ENCODE assay signal across 28 cellular contexts in the genomic region with DNA sequence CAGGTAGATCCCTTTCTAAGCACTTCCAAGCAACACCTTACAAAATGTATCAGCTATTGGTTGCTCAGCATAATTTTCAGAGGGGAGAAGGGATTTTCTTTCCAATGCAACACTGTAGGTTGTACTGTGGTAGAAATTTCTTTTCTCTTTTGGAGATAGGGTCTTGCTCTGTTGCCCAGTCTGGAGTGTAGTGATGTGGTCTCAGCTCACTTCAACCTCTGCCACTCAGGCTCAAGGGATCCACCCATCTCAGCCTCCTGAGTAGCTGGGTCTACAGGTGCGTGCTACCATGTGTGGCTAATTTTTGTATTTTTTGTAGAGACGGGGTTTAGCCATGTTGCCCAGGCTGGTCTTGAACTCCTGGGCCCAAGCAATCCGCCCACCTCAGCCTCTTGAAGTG. TPM values are rescaled to one million over a fixed set of nuclear protein-coding genes. Genes with fewer than 3 reads are reported as not detected.
"Had no signal": no experiment of that assay in that cellular context is flagged by ENCODE, and none has a peak within 500 bp of the region (broad histone marks: within the 10 kb centered on the region; RNA-seq: fewer than 3 reads in every experiment).

No MANE protein-coding gene starts in this region.

- H3K4me3 ChIP-seq: body of pancreas had no signal

- H3K9me3 Mint-ChIP-seq: activated naive CD4-positive, alpha-beta T cell treated with anti-CD3 and anti-CD28 coated beads, Interleukin-2, amount 50 U/mL, for 24 hours; T-helper 2 cell treated with Interferon-gamma antibody and Interleukin-4, amounts not matched to agents 5 μg/mL and 100 μg/mL, for 36 hours had no signal

- H3K9me3 ChIP-seq: body of pancreas, SK-N-SH had no signal

- H3K9ac ChIP-seq: SK-N-SH had no signal

- H3K4me3 Mint-ChIP-seq: activated CD8-positive, alpha-beta T cell treated with anti-CD3 and anti-CD28 coated beads, Interleukin-2, amount 10 ng/mL, durations not matched to agents 7 days and 5 days; activated naive CD4-positive, alpha-beta T cell treated with anti-CD3 and anti-CD28 coated beads, Interleukin-2, amount 50 U/mL, for 24 hours; T-helper 2 cell treated with Interferon-gamma antibody and Interleukin-4, amounts not matched to agents 5 μg/mL and 100 μg/mL, for 36 hours had no signal

- H3K27ac ChIP-seq: body of pancreas had no signal

- H3K4me2 ChIP-seq: SK-N-SH had no signal

- H3K27me3 Mint-ChIP-seq: activated naive CD4-positive, alpha-beta T cell treated with anti-CD3 and anti-CD28 coated beads, Interleukin-2, amount 50 U/mL, for 24 hours had no signal

- H3K4me1 ChIP-seq: body of pancreas had no signal

- H3K4me1 Mint-ChIP-seq: activated naive CD4-positive, alpha-beta T cell treated with anti-CD3 and anti-CD28 coated beads, Interleukin-2, amount 50 U/mL, for 24 hours had no signal

- ATAC-seq: activated CD4-positive, CD25-positive, alpha-beta regulatory T cell treated with anti-CD3 and anti-CD28 coated beads, Interleukin-2, amount 50 U/mL, for 24 hours; activated CD8-positive, alpha-beta T cell treated with anti-CD3 and anti-CD28 coated beads, Interleukin-2, amount 10 ng/mL, durations not matched to agents 7 days and 5 days; body of pancreas; Right ventricle myocardium inferior had no signal

- H3K27me3 ChIP-seq: body of pancreas had no signal

- H3K36me3 Mint-ChIP-seq: activated naive CD4-positive, alpha-beta T cell treated with anti-CD3 and anti-CD28 coated beads, Interleukin-2, amount 50 U/mL, for 24 hours had no signal

- FAIRE-seq: bronchial epithelial cell had no signal

- H3K27ac Mint-ChIP-seq: activated CD8-positive, alpha-beta T cell treated with anti-CD3 and anti-CD28 coated beads, Interleukin-2, amount 10 ng/mL, durations not matched to agents 7 days and 5 days; activated naive CD4-positive, alpha-beta T cell treated with anti-CD3 and anti-CD28 coated beads, Interleukin-2, amount 50 U/mL, for 24 hours; T-helper 2 cell treated with Interferon-gamma antibody and Interleukin-4, amounts not matched to agents 5 μg/mL and 100 μg/mL, for 36 hours had no signal

- DNase-seq: activated CD4-positive, alpha-beta T cell treated with anti-CD3 and anti-CD28 coated beads for 48 hours; activated CD4-positive, alpha-beta T cell treated with anti-CD3 and anti-CD28 coated beads, Interleukin-2, amount 50 U/mL, for 4 hours; activated CD8-positive, alpha-beta memory T cell treated with anti-CD3 and anti-CD28 coated beads, Interleukin-2, amount 50 U/mL, for 48 hours; activated CD8-positive, alpha-beta T cell treated with anti-CD3 and anti-CD28 coated beads, Interleukin-2, amount 10 ng/mL, durations not matched to agents 7 days and 5 days; activated naive CD4-positive, alpha-beta T cell; activated T-cell treated with anti-CD3 and anti-CD28 coated beads, Interleukin-2, amount 50 U/mL, for 1 hour; aorta; body of pancreas; central memory CD4-positive, alpha-beta T cell; Kasumi-1; NCI-H1105 treated with DMSO at 0.1 percent for 48 hours; NCI-H1436 treated with DMSO at 0.1 percent for 48 hours; NCI-H1930; NCI-H2171; NCI-H2227 treated with DMSO at 0.1 percent for 48 hours; NCI-H510A; NCI-H526 treated with DMSO at 0.1 percent for 48 hours; NCI-H82; RPMI8226; SK-N-SH had no signal

RNA-seq across cellular contexts. Expression of a gene that starts 16.3 kb away (rescaled TPM):
- total RNA-seq: aorta; body of pancreas; chondrocyte; OCI-LY7; Right ventricle myocardium inferior; T-helper 1 cell treated with Interleukin-12 subunit alpha and Interleukin-12 subunit beta and Interleukin-4 antibody, amounts not matched to agents 30 ng/mL and 1 ng/mL, for 36 hours had no signal
- polyA plus RNA-seq: aorta had no signal

RNA-seq across cellular contexts. Expression of a gene that starts 24.0 kb away (rescaled TPM):
- total RNA-seq: OCI-LY7 had no signal

RNA-seq across cellular contexts. Expression of a gene that starts 38.8 kb away (rescaled TPM):
- total RNA-seq: activated CD8-positive, alpha-beta T cell treated with anti-CD3 and anti-CD28 coated beads, Interleukin-2, amount 10 ng/mL, durations not matched to agents 7 days and 5 days; body of pancreas; bronchial epithelial cell; chondrocyte; OCI-LY7; T-helper 1 cell treated with Interleukin-12 subunit alpha and Interleukin-12 subunit beta and Interleukin-4 antibody, amounts not matched to agents 30 ng/mL and 1 ng/mL, for 36 hours had no signal
- polyA plus RNA-seq: SK-N-SH had no signal

RNA-seq across cellular contexts. Expression of a gene that starts 57.3 kb away (rescaled TPM):
- total RNA-seq: body of pancreas, bronchial epithelial cell, OCI-LY7 had no signal
